ENCODE assay signal across 25 cellular contexts in the genomic region with DNA sequence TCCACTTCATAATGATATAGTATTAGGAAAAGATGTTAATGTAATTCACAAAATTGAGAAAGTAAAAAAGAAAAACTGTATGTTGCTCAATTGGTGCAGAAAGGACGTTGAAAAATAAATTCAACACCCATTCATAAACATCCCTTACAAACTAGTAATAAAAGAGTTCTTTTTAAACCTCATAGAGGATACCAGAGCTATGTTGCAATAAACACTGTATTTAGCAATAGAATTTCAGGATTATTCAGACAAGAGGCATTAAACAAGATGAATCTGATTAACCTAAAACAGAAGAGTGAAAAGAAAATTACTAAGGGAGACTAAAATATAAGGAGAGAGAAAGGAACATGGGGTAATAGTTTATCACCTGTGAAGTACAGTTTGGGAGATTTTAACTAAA.
DNase-seq lines count a peak whose midpoint lies in the region; ATAC-seq, FAIRE-seq and TF ChIP-seq lines count a peak whose summit lies in the region.
"Had no signal": no experiment of that assay in that cellular context is flagged by ENCODE, and none has a peak within 500 bp of the region (broad histone marks: within the 10 kb centered on the region; RNA-seq: fewer than 3 reads in every experiment).

No MANE protein-coding gene starts in this region.

- peak overlapping the region; percentile 52 for H3K4me2 ChIP-seq in IMR-90 (ENCODE audit: low read depth, low read length)
- H3K4me2 ChIP-seq: KMS-11 had no signal

- no peak overlapping the region for H4K8ac ChIP-seq in IMR-90 (ENCODE audit: low read depth in 2 of 2, low read length in 2 of 2)

- no peak overlapping the region for H2AFZ ChIP-seq in IMR-90 (replicated peaks; ENCODE audit: low read length, poor library complexity)

- H3K4me1 ChIP-seq in IMR-90 (ENCODE audit: control insufficient read depth, insufficient read depth, low read length) = peaks cover 11% of the 10 kb centered on the region
- H3K4me1 ChIP-seq in thyroid gland = peaks cover 0 to 9% of the 10 kb centered on the region in 2 donors
- H3K4me1 ChIP-seq: prostate gland had no signal

- DNase-seq in BJ (ENCODE audit: low read depth) (peak; percentile 47), IMR-90 (peak; percentile 70), bronchial epithelial cell (ENCODE audit: low read depth) (peak; percentile 36), thyroid gland (no peak)
- DNase-seq: activated CD4-positive, alpha-beta T cell treated with anti-CD3 and anti-CD28 coated beads for 1 hour; activated naive CD4-positive, alpha-beta T cell treated with anti-CD3 and anti-CD28 coated beads, Interleukin-2, amount 50 U/mL, for 16 hours; activated T-cell treated with anti-CD3 and anti-CD28 coated beads, Interleukin-2, amount 50 U/mL, for 48 hours; effector memory CD4-positive, alpha-beta T cell; heart right ventricle; left ventricle myocardium inferior; NCI-H1092 treated with DMSO at 0.1 percent for 48 hours; NCI-H2081 treated with DMSO at 0.1 percent for 48 hours; NCI-H510A; stimulated activated CD4-positive, alpha-beta T cell treated with anti-CD3 and anti-CD28 coated beads, Interleukin-2, amount 100 ng/mL, for 24 hours; stimulated activated naive CD4-positive, alpha-beta T cell treated with Interleukin-2 at 50 U/mL for 16 hours had no signal

- H2BK20ac ChIP-seq in IMR-90 (ENCODE audit: low read depth, low read length) = peak overlapping the region; percentile 36; the same call in 1 of the 2 replicates

- no TSS peak for BruUV-seq in IMR-90 (replicated peaks; lab: Mats Ljungman, UMichigan)

- H3K4ac ChIP-seq in IMR-90 (ENCODE audit: low read depth, low read length) = peak overlapping the region; percentile 64; the same call in 1 of the 2 replicates

- H3K27ac ChIP-seq in IMR-90 (ENCODE audit: insufficient read depth, low read length) = peak overlapping the region; percentile 36; the same call in 1 of the 2 replicates
- no peak overlapping the region for H3K27ac ChIP-seq in thyroid gland
- H3K27ac ChIP-seq: C4-2B, esophagus muscularis mucosa, heart right ventricle, KMS-11, left ventricle myocardium inferior, prostate gland had no signal

- H4K91ac ChIP-seq in IMR-90 (ENCODE audit: insufficient read depth, low read depth, low read length) = no peak overlapping the region

- no peaks in the 10 kb centered on the region for H4K20me1 ChIP-seq in IMR-90 (ENCODE audit: insufficient read depth, low read length)

- no peak overlapping the region for H3K9ac ChIP-seq in IMR-90 (ENCODE audit: low read depth, low read length)
- H3K9ac ChIP-seq: KMS-11 had no signal

- H2AK9ac ChIP-seq in IMR-90 (replicated peaks; ENCODE audit: low read depth, low read length, poor library complexity) = no peak overlapping the region

- peak overlapping the region; percentile 74 for H3K18ac ChIP-seq in IMR-90 (ENCODE audit: low read depth, low read length)

- H3K36me3 ChIP-seq in BJ (ENCODE audit: control insufficient read depth, insufficient read depth, low read length) = no peaks in the 10 kb centered on the region
- H3K36me3 ChIP-seq in IMR-90 (ENCODE audit: control insufficient read depth, insufficient read depth, low read length) = peaks cover 1% of the 10 kb centered on the region
- peaks cover 1% of the 10 kb centered on the region for H3K36me3 ChIP-seq in bronchial epithelial cell (ENCODE audit: control insufficient read depth, insufficient read depth, low read length)
- H3K36me3 ChIP-seq in thyroid gland = no peaks in the 10 kb centered on the region
- H3K36me3 ChIP-seq: esophagus muscularis mucosa, heart right ventricle, left ventricle myocardium inferior, prostate gland had no signal

- ATAC-seq in IMR-90 (ENCODE audit: low read depth) = peak; percentile 86
- no peak for ATAC-seq in HG02840 (IDR thresholded peaks at IDR 0.05; ENCODE audit: low FRiP score, unreplicated experiment)
- no peak for ATAC-seq in HG03095 (IDR thresholded peaks at IDR 0.05; ENCODE audit: unreplicated experiment)
- ATAC-seq: heart right ventricle had no signal

- no CpG with 5 or more reads among the region's 1 CpG for WGBS in IMR-90 (ENCODE audit: extremely low coverage in 2 of 2, insufficient read length in 1 of 2), 2 experiments
- WGBS in thyroid gland, 2 donors = 82 to 84% methylated on average over 1 of the region's 1 CpG

- no peak overlapping the region for H2BK15ac ChIP-seq in IMR-90 (ENCODE audit: low read depth, low read length)

- H3K56ac ChIP-seq in IMR-90 (ENCODE audit: extremely low read depth, insufficient read depth, low read length) = no peak overlapping the region

- H4K5ac ChIP-seq in IMR-90 (ENCODE audit: low read depth, low read length) = peak overlapping the region; percentile 35; the same call in 1 of the 2 replicates

- dilution Hi-C loops in IMR-90 (cut with HindIII; ENCODE audit: low sequenced_read_pairs, unreplicated experiment) = no loop called here

- CTCF ChIA-PET in BJ (lab: Yijun Ruan, JAX) = interaction anchor here (1.5 kb wide), 1 partner anchor 80 kb away, joined by 3 read pairs; no protein-coding TSS in a partner anchor
- CTCF ChIA-PET in IMR-90 (lab: Yijun Ruan, JAX) = no interaction called here

- no peaks in the 10 kb centered on the region; a peak in 1 of 4 replicates for H3K79me1 ChIP-seq in IMR-90 (ENCODE audit: low read depth in 1 of 2, low read length in 2 of 2)

- FAIRE-seq in bronchial epithelial cell (lab: Jason Lieb, UNC) (no peak), islet of Langerhans (lab: Jason Lieb, UNC) (peak; percentile 55)
- FAIRE-seq: G401.6, GM19239, H1 had no signal

- intact Hi-C loops in IMR-90 (cut with micrococcal nuclease) = no loop called here
- intact Hi-C loops in thyroid gland (cut with DNase I) = no loop called here

- TF ChIP-seq POLR2A in IMR-90 (IDR thresholded peaks at IDR 0.05; ENCODE audit: low read depth, low read length) (no peak), thyroid gland (IDR thresholded peaks at IDR 0.05) (no peak)

- H3K27me3 ChIP-seq in BJ (ENCODE audit: control insufficient read depth, insufficient read depth, low read length) (peaks cover 6% of the 10 kb centered on the region), IMR-90 (ENCODE audit: control insufficient read depth, insufficient read depth, low read length) (no peaks in the 10 kb centered on the region), bronchial epithelial cell (ENCODE audit: control insufficient read depth, insufficient read depth, low read length) (no peaks in the 10 kb centered on the region), thyroid gland (no peaks in the 10 kb centered on the region)
- H3K27me3 ChIP-seq: esophagus muscularis mucosa, heart right ventricle had no signal

- H3K9me3 ChIP-seq in IMR-90 (ENCODE audit: control insufficient read depth, insufficient read depth, low read length) = no peaks in the 10 kb centered on the region
- H3K9me3 ChIP-seq in thyroid gland = no peaks in the 10 kb centered on the region
- H3K9me3 ChIP-seq: esophagus muscularis mucosa, heart right ventricle, left ventricle myocardium inferior, prostate gland had no signal

- H3K14ac ChIP-seq in IMR-90 (replicated peaks; ENCODE audit: low read depth, low read length) = no peak overlapping the region

- no peak overlapping the region for H2AK5ac ChIP-seq in IMR-90 (ENCODE audit: low read depth, low read length)

- H3K23ac ChIP-seq in IMR-90 (ENCODE audit: low read depth, low read length) = no peak overlapping the region

- H2BK5ac ChIP-seq in IMR-90 (ENCODE audit: low read depth, low read length, poor library complexity, severe bottlenecking) = no peak overlapping the region

- TF ChIP-seq CTCF in BJ (IDR thresholded peaks at IDR 0.05; ENCODE audit: insufficient read depth, low read depth, low read length) (no peak), IMR-90 (conservative IDR thresholded peaks at IDR 0.05; ENCODE audit: low read depth, low read length) (no peak), bronchial epithelial cell (IDR thresholded peaks at IDR 0.05; ENCODE audit: insufficient read depth, low read length, severe bottlenecking) (no peak), thyroid gland (IDR thresholded peaks at IDR 0.05) (no peak)

- peaks cover 3% of the 10 kb centered on the region; the same call in 1 of the 2 replicates for H3K9me1 ChIP-seq in IMR-90 (ENCODE audit: insufficient read depth, low read length)

- POLR2A ChIA-PET in BJ (lab: Charles Lee) (no interaction called here), IMR-90 (lab: Charles Lee; ENCODE audit: unreplicated experiment) (no interaction called here)

- H3K4me3 ChIP-seq in BJ (ENCODE audit: low read depth, low read length) (no peak overlapping the region), IMR-90 (ENCODE audit: insufficient read depth, low read depth, low read length) (no peak overlapping the region), bronchial epithelial cell (ENCODE audit: low read depth, low read length) (no peak overlapping the region), thyroid gland (replicated peaks in 1 of 3) (no peak overlapping the region)
- H3K4me3 ChIP-seq: esophagus muscularis mucosa, heart right ventricle, left ventricle myocardium inferior, prostate gland had no signal

- no peak for TF ChIP-seq RAD21 in IMR-90 (IDR thresholded peaks at IDR 0.05; ENCODE audit: low read length)

- 0 out of 2 replicates have a peak overlapping the region, but pooled peaks have one; percentile 17 for H2BK120ac ChIP-seq in IMR-90 (ENCODE audit: low read depth, low read length)

- in situ Hi-C loops in IMR-90 (cut with MboI; ENCODE audit: low sequenced_read_pairs) = no loop called here

TF ChIP-seq in IMR-90, 13 proteins besides CTCF, POLR2A, EP300 and RAD21:
- TF ChIP-seq, protein P1, sequence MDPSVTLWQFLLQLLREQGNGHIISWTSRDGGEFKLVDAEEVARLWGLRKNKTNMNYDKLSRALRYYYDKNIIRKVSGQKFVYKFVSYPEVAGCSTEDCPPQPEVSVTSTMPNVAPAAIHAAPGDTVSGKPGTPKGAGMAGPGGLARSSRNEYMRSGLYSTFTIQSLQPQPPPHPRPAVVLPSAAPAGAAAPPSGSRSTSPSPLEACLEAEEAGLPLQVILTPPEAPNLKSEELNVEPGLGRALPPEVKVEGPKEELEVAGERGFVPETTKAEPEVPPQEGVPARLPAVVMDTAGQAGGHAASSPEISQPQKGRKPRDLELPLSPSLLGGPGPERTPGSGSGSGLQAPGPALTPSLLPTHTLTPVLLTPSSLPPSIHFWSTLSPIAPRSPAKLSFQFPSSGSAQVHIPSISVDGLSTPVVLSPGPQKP (IDR thresholded peaks at IDR 0.05; ENCODE audit: borderline replicate concordance, low read depth, low read length) = no peak
- TF ChIP-seq FOS (IDR thresholded peaks at IDR 0.05; ENCODE audit: low read depth, low read length) (no peak), MAFK (IDR thresholded peaks at IDR 0.05; ENCODE audit: low read depth, low read length) (no peak), CHD1 (IDR thresholded peaks at IDR 0.05; ENCODE audit: low read depth, low read length) (no peak), MAZ (IDR thresholded peaks at IDR 0.05; ENCODE audit: borderline replicate concordance, low read depth, low read length) (no peak), CEBPB (IDR thresholded peaks at IDR 0.05; ENCODE audit: low read depth, low read length) (peak; percentile 96)

Comparison
In these comparisons a context has a peak if more than half of its experiments do, and no peak if none do; other contexts are left out.
1. DNase-seq: peak in BJ (single experiment), IMR-90 (single experiment) and bronchial epithelial cell (single experiment); none in thyroid gland (0 of 2).